ENCODE assay signal across 21 cellular contexts in genomic region chr7:149727541-149728476, GRCh38. TPM values are rescaled to one million over a fixed set of nuclear protein-coding genes. Genes with fewer than 3 reads are reported as not detected.
DNase-seq lines count a peak whose midpoint lies in the region; ATAC-seq and TF ChIP-seq lines count a peak whose summit lies in the region.
"Had no signal": no experiment of that assay in that cellular context is flagged by ENCODE, and none has a peak within 500 bp of the region (broad histone marks: within the 10 kb centered on the region; RNA-seq: fewer than 3 reads in every experiment).

No MANE protein-coding gene starts in this region.

- H3K4me3 ChIP-seq in heart left ventricle (no peak overlapping the region), osteoblast (ENCODE audit: insufficient read depth, low read length) (no peak overlapping the region)
- H3K4me3 ChIP-seq: BLaER1 treated with 17β-estradiol and CSF1 and Interleukin-3, amounts not matched to agents 10 nM and 100 nM; body of pancreas; suprapubic skin had no signal

- peaks cover 12% of the 10 kb centered on the region for H3K4me1 Mint-ChIP-seq in type B pancreatic cell (ENCODE audit: unreplicated experiment)
- H3K4me1 Mint-ChIP-seq: activated CD8-positive, alpha-beta memory T cell treated with anti-CD3 and anti-CD28 coated beads, Interleukin-2, amount 10 ng/mL, durations not matched to agents 7 days and 5 days; activated naive CD8-positive, alpha-beta T cell treated with anti-CD3 and anti-CD28 coated beads, Interleukin-2, amount 50 U/mL, for 24 hours had no signal

- H3K27ac ChIP-seq in heart left ventricle, result peak overlapping the region in 1 of 12 donors; percentile 49
- no peak overlapping the region for H3K27ac ChIP-seq in osteoblast (ENCODE audit: low read depth, low read length)
- H3K27ac ChIP-seq: BLaER1 treated with 17β-estradiol and CSF1 and Interleukin-3, amounts not matched to agents 10 nM and 100 nM; body of pancreas; suprapubic skin had no signal

- 77 to 88% (median 86%) methylated on average over 14 to 18 of the region's 18 CpGs for WGBS in heart left ventricle, 4 donors

- peak overlapping the region; percentile 63 for H3K27ac Mint-ChIP-seq in type B pancreatic cell
- H3K27ac Mint-ChIP-seq: activated CD8-positive, alpha-beta memory T cell treated with anti-CD3 and anti-CD28 coated beads, Interleukin-2, amount 10 ng/mL, durations not matched to agents 7 days and 5 days; activated naive CD8-positive, alpha-beta T cell treated with anti-CD3 and anti-CD28 coated beads, Interleukin-2, amount 50 U/mL, for 24 hours; natural killer cell treated with Interleukin-12 subunit alpha and Interleukin-12 subunit beta and Interleukin-15 and Interleukin-18, amount 100 ng/mL, for 72 hours had no signal

- H3K36me3 ChIP-seq in heart left ventricle (peaks cover 0 to 100% (median 87%) of the 10 kb centered on the region in 9 donors), osteoblast (ENCODE audit: insufficient read depth, low read length) (peaks cover 3% of the 10 kb centered on the region)

- TF ChIP-seq POLR2A in heart left ventricle (IDR thresholded peaks at IDR 0.05), result no peak

- H3K27me3 ChIP-seq in heart left ventricle (no peaks in the 10 kb centered on the region), osteoblast (ENCODE audit: insufficient read depth, low read length) (no peaks in the 10 kb centered on the region)
- H3K27me3 ChIP-seq: BLaER1 treated with 17β-estradiol and CSF1 and Interleukin-3, amounts not matched to agents 10 nM and 100 nM; body of pancreas; suprapubic skin had no signal

- H3K4me3 Mint-ChIP-seq in type B pancreatic cell, result peak overlapping the region; percentile 59
- H3K4me3 Mint-ChIP-seq: activated CD8-positive, alpha-beta memory T cell treated with anti-CD3 and anti-CD28 coated beads, Interleukin-2, amount 10 ng/mL, durations not matched to agents 7 days and 5 days; activated naive CD8-positive, alpha-beta T cell treated with anti-CD3 and anti-CD28 coated beads, Interleukin-2, amount 50 U/mL, for 24 hours; natural killer cell treated with Interleukin-12 subunit alpha and Interleukin-12 subunit beta and Interleukin-15 and Interleukin-18, amount 100 ng/mL, for 72 hours had no signal

- TF ChIP-seq CTCF in heart left ventricle (IDR thresholded peaks at IDR 0.05) (no peak), osteoblast (IDR thresholded peaks at IDR 0.05; ENCODE audit: extremely low read depth, low read depth, low read length) (no peak), type B pancreatic cell (conservative IDR thresholded peaks at IDR 0.05) (no peak), omental fat pad (IDR thresholded peaks at IDR 0.05) (no peak)

- no peaks in the 10 kb centered on the region for H3K9me3 Mint-ChIP-seq in type B pancreatic cell
- H3K9me3 Mint-ChIP-seq: activated naive CD8-positive, alpha-beta T cell treated with anti-CD3 and anti-CD28 coated beads, Interleukin-2, amount 50 U/mL, for 24 hours; natural killer cell treated with Interleukin-12 subunit alpha and Interleukin-12 subunit beta and Interleukin-15 and Interleukin-18, amount 100 ng/mL, for 72 hours had no signal

- no peak overlapping the region for H2AFZ ChIP-seq in osteoblast (ENCODE audit: low read length)

- no peaks in the 10 kb centered on the region for H3K9me3 ChIP-seq in heart left ventricle
- no peaks in the 10 kb centered on the region for H3K9me3 ChIP-seq in osteoblast (ENCODE audit: low read depth, low read length)
- H3K9me3 ChIP-seq: BLaER1 treated with 17β-estradiol and CSF1 and Interleukin-3, amounts not matched to agents 10 nM and 100 nM; body of pancreas; suprapubic skin had no signal

- no peaks in the 10 kb centered on the region for H3K79me2 ChIP-seq in osteoblast (ENCODE audit: insufficient read depth, low read length)

- no peaks in the 10 kb centered on the region for H3K27me3 Mint-ChIP-seq in type B pancreatic cell
- H3K27me3 Mint-ChIP-seq: activated CD8-positive, alpha-beta memory T cell treated with anti-CD3 and anti-CD28 coated beads, Interleukin-2, amount 10 ng/mL, durations not matched to agents 7 days and 5 days; activated naive CD8-positive, alpha-beta T cell treated with anti-CD3 and anti-CD28 coated beads, Interleukin-2, amount 50 U/mL, for 24 hours; natural killer cell treated with Interleukin-12 subunit alpha and Interleukin-12 subunit beta and Interleukin-15 and Interleukin-18, amount 100 ng/mL, for 72 hours had no signal

- no peak for ATAC-seq in heart left ventricle
- peak; percentile 60 for ATAC-seq in esophagus mucosa
- ATAC-seq in omental fat pad (ENCODE audit: low FRiP score), result no peak
- ATAC-seq: activated CD8-positive, alpha-beta memory T cell treated with anti-CD3 and anti-CD28 coated beads, Interleukin-2, amount 10 ng/mL, durations not matched to agents 7 days and 5 days; activated naive CD8-positive, alpha-beta T cell treated with anti-CD3 and anti-CD28 coated beads, Interleukin-2, amount 50 U/mL, for 24 hours; body of pancreas; natural killer cell treated with Interleukin-12 subunit alpha and Interleukin-12 subunit beta and Interleukin-15 and Interleukin-18, amount 100 ng/mL, for 72 hours had no signal

- peaks cover 10% of the 10 kb centered on the region for H3K36me3 Mint-ChIP-seq in type B pancreatic cell
- H3K36me3 Mint-ChIP-seq: activated CD8-positive, alpha-beta memory T cell treated with anti-CD3 and anti-CD28 coated beads, Interleukin-2, amount 10 ng/mL, durations not matched to agents 7 days and 5 days; natural killer cell treated with Interleukin-12 subunit alpha and Interleukin-12 subunit beta and Interleukin-15 and Interleukin-18, amount 100 ng/mL, for 72 hours had no signal

- no peaks in the 10 kb centered on the region for H4K20me1 ChIP-seq in osteoblast (ENCODE audit: insufficient read depth, low read length)

- intact Hi-C loops in cardiac septum (cut with DNase I) (no loop called here), heart left ventricle (cut with DNase I) (no loop called here)

- no peak overlapping the region for H3K4me2 ChIP-seq in osteoblast (ENCODE audit: insufficient read depth, low read length)

- DNase-seq in cardiac septum (ENCODE audit: low spot score) (peak; percentile 69), heart left ventricle (no peak), osteoblast (ENCODE audit: insufficient read length, low spot score, missing footprints) (peak; percentile 68), type B pancreatic cell (ENCODE audit: extremely low spot score, unreplicated experiment) (no peak), omental fat pad (ENCODE audit: low spot score) (no peak), iPS-NIHi7 (ENCODE audit: extremely low spot score) (no peak), LoVo (ENCODE audit: low spot score) (no peak)
- DNase-seq: activated CD4-positive, alpha-beta T cell treated with anti-CD3 and anti-CD28 coated beads for 4 hours; activated CD8-positive, alpha-beta memory T cell treated with anti-CD3 and anti-CD28 coated beads, Interleukin-2, amount 10 ng/mL, durations not matched to agents 7 days and 5 days; activated naive CD8-positive, alpha-beta T cell treated with anti-CD3 and anti-CD28 coated beads, Interleukin-2, amount 50 U/mL, for 24 hours; body of pancreas; EL; HCEC 1CT; Karpas-422; NCI-H1105; NCI-H2171; NCI-H524 treated with DMSO at 0.1 percent for 48 hours had no signal

- H3K4me1 ChIP-seq in heart left ventricle (peaks cover 0 to 25% (median 5%) of the 10 kb centered on the region in 12 donors), osteoblast (ENCODE audit: insufficient read depth, low read length) (no peaks in the 10 kb centered on the region)
- H3K4me1 ChIP-seq: body of pancreas, suprapubic skin had no signal

RNA-seq across cellular contexts. Expression of gene ZNF467, which starts 45.6 kb away (rescaled TPM):
- total RNA-seq in cardiac septum (7.0 TPM), heart left ventricle (1 to 10 TPM; 2.6 to 9.5 (median 5.1) TPM), esophagus mucosa (3.6 TPM), osteoblast (not detected in 2 replicates), type B pancreatic cell (ENCODE audit: low replicate concordance) (16.7 and 17.6 TPM in 2 replicates), omental fat pad (10 to 100 TPM in 1 of 4 donors, 1 to 10 TPM in 3; 4.2 to 15.8 (median 7.0) TPM)
- 1 to 10 TPM; 3.6 to 4.7 TPM for polyA plus RNA-seq in heart left ventricle
- total RNA-seq: activated CD8-positive, alpha-beta memory T cell treated with anti-CD3 and anti-CD28 coated beads, Interleukin-2, amount 10 ng/mL, durations not matched to agents 7 days and 5 days had no signal

Comparison
In these comparisons a context has a peak if more than half of its experiments do, and no peak if none do; other contexts are left out.
1. DNase-seq: peak in cardiac septum (single experiment) and osteoblast (single experiment); none in heart left ventricle (0 of 5), type B pancreatic cell (single experiment), omental fat pad (single experiment), iPS-NIHi7 (single experiment) and LoVo (single experiment).